ENCODE assay signal across 1 cellular context in the genomic region with DNA sequence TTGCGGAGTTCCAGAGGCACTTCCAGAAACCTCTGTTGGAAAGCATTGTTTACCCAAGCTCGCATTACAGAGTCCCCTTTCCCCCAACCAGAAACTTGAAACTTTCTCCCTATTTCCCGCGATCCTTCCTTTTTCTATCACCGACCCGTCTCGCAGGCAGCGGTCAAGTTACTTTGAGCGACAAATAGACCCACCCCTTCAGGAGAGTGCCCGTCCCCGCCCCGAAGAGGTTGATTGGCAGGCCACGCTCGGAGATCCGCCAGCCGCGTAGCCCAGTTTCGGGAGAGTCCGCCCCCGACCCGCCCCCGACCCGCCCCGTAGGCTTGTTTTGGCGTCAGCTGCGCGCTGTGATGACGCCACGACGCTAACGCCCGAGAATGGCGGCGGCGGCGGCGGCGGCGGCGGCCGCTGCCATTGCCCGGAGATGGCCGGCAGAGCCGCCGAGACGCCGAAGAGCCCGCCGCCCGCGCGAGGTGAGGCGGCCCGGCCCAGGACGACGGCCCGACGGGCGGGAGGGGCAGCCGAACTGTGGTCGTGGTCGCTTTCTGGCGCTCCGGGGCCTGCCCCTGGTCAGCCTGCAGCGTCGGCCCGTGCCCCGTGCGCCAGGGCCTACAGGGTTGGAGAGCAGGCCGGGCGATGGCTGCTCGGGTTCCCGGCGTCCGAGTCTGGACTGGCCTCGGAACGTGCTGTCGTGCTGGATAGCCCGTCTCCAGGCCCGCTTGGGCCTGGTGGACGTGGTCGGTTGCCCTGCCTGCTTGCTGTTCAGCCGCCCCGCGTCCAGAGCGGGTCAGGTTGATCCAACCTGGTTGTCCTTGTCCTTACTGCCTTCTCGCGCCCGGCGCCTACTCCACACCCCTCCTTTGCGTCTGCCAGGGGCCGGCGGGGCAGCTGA.
TF ChIP-seq lines count a peak whose summit lies in the region.

A gene (plus strand): TSS at position 356 of the 892 bp plus-strand sequence. CDS start 15,496 bp downstream, outside the sequence.

TF ChIP-seq in K562, 482 proteins besides CTCF, POLR2A, EP300 and RAD21 (continued from another document and continues in another):
- TF ChIP-seq MTA1 (IDR thresholded peaks at IDR 0.05; ENCODE audit: borderline replicate concordance) (peak; percentile 96), ZNF253 (CRISPR knock-in tag; conservative IDR thresholded peaks at IDR 0.05) (no peak), ZKSCAN8 (CRISPR knock-in tag; IDR thresholded peaks at IDR 0.05) (no peak), HDAC1 (IDR thresholded peaks at IDR 0.05) (peak in 1 of 2 experiments; percentile 79; a peak in 2 of 4 replicates), PTRF (tag; IDR thresholded peaks at IDR 0.05) (no peak), CBX1 (IDR thresholded peaks at IDR 0.05; ENCODE audit: low read depth) (peak; percentile 53; the same call in 1 of the 2 replicates), HIVEP1 (CRISPR knock-in tag; IDR thresholded peaks at IDR 0.05) (no peak), FOXM1 (IDR thresholded peaks at IDR 0.05; ENCODE audit: low read depth) (no peak), FOXM1 (CRISPR knock-in tag; IDR thresholded peaks at IDR 0.05; ENCODE audit: low read depth) (0 out of 2 replicates have a peak, but pooled peaks have one; percentile 73), MYBL2 (IDR thresholded peaks at IDR 0.05; ENCODE audit: low read depth) (no peak), MYBL2 (CRISPR knock-in tag; IDR thresholded peaks at IDR 0.05; ENCODE audit: borderline replicate concordance) (0 out of 2 replicates have a peak, but pooled peaks have one; percentile 47), ZNF431 (CRISPR knock-in tag; IDR thresholded peaks at IDR 0.05) (no peak), TBP (optimal IDR thresholded peaks at IDR 0.05; ENCODE audit: low read depth, low read length) (peak; percentile 47), EP400 (IDR thresholded peaks at IDR 0.05) (peak; percentile 11; the same call in 1 of the 2 replicates), ZKSCAN1 (IDR thresholded peaks at IDR 0.05; ENCODE audit: low read depth, low read length) (no peak), NR1H2 (CRISPR knock-in tag; IDR thresholded peaks at IDR 0.05) (no peak), NR3C1 (CRISPR knock-in tag; IDR thresholded peaks at IDR 0.05) (peak; percentile 90; the same call in 1 of the 2 replicates), CBX2 (IDR thresholded peaks at IDR 0.05; ENCODE audit: insufficient read depth, low read length, poor library complexity, severe bottlenecking) (no peak), JUN (IDR thresholded peaks at IDR 0.05; ENCODE audit: borderline replicate concordance, low read depth, low read length) (no peak), JUN (CRISPR knock-in tag; IDR thresholded peaks at IDR 0.05; ENCODE audit: borderline replicate concordance) (peak; percentile 84), ZNF3 (CRISPR knock-in tag; IDR thresholded peaks at IDR 0.05) (no peak), SP1 (CRISPR knock-in tag; IDR thresholded peaks at IDR 0.05) (peak; percentile 57), HDAC2 (IDR thresholded peaks at IDR 0.05) (0 out of 2 replicates have a peak, but pooled peaks have one; percentile 48), CXXC5 (CRISPR knock-in tag; IDR thresholded peaks at IDR 0.05) (peak; percentile 95), DIDO1 (tag; IDR thresholded peaks at IDR 0.05; ENCODE audit: low read depth) (no peak), ZNF316 (IDR thresholded peaks at IDR 0.05) (no peak), ZNF140 (CRISPR knock-in tag; IDR thresholded peaks at IDR 0.05) (no peak), PCBP1 (IDR thresholded peaks at IDR 0.05; ENCODE audit: low read depth, low read length, poor library complexity, severe bottlenecking) (peak; percentile 49), PCBP2 (IDR thresholded peaks at IDR 0.05; ENCODE audit: low read depth, low read length, poor library complexity, severe bottlenecking) (no peak), TAL1 (IDR thresholded peaks at IDR 0.05) (no peak), RBM17 (IDR thresholded peaks at IDR 0.05; ENCODE audit: borderline replicate concordance, low read depth, low read length) (no peak), GABPB1 (CRISPR knock-in tag; IDR thresholded peaks at IDR 0.05) (peak; percentile 47; the same call in 1 of the 2 replicates), YY1 (IDR thresholded peaks at IDR 0.05; ENCODE audit: borderline replicate concordance in 1 of 3, control insufficient read depth in 1 of 3, extremely low read depth in 1 of 3, insufficient read depth in 3 of 3, insufficient read length in 1 of 3, insufficient replicate concordance in 2 of 3, low read depth in 1 of 3, low read length in 2 of 3) (peak; percentile 58 to 95 (median 95)), ZNF79 (CRISPR knock-in tag; IDR thresholded peaks at IDR 0.05; ENCODE audit: low read depth) (no peak), SIN3B (IDR thresholded peaks at IDR 0.05; ENCODE audit: low read depth) (peak; percentile 92), JUND (IDR thresholded peaks at IDR 0.05; ENCODE audit: borderline replicate concordance, low read depth, low read length) (peak; percentile 3; the same call in 1 of the 2 replicates), JUND (tag; IDR thresholded peaks at IDR 0.05; ENCODE audit: borderline replicate concordance, low read depth, low read length) (no peak), TCF3 (CRISPR knock-in tag; IDR thresholded peaks at IDR 0.05) (peak; percentile 19; the same call in 1 of the 2 replicates), EGR1 (conservative IDR thresholded peaks at IDR 0.05) (peak; percentile 25; the same call in 1 of the 2 replicates), HNRNPLL (IDR thresholded peaks at IDR 0.05; ENCODE audit: low read depth, low read length, poor library complexity, severe bottlenecking) (peak; percentile 84), ZNF41 (CRISPR knock-in tag; conservative IDR thresholded peaks at IDR 0.05) (no peak), SMAD4 (CRISPR knock-in tag; conservative IDR thresholded peaks at IDR 0.05) (peak; percentile 72), POLR2H (tag; IDR thresholded peaks at IDR 0.05; ENCODE audit: low read depth) (peak; percentile 69), SRF (CRISPR knock-in tag; IDR thresholded peaks at IDR 0.05) (no peak), RB1 (IDR thresholded peaks at IDR 0.05; ENCODE audit: low read depth) (peak; percentile 80), PTTG1 (tag; IDR thresholded peaks at IDR 0.05; ENCODE audit: low read depth) (no peak), NONO (IDR thresholded peaks at IDR 0.05; ENCODE audit: low read depth in 2 of 2, low read length in 1 of 2) (peak; percentile 81 to 86), KDM5B (IDR thresholded peaks at IDR 0.05; ENCODE audit: insufficient replicate concordance, low read depth, low read length) (peak; percentile 74), TRIM24 (IDR thresholded peaks at IDR 0.05) (no peak), POLR2AphosphoS5 (IDR thresholded peaks at IDR 0.05; ENCODE audit: control insufficient read depth, insufficient read depth, low read depth, low read length) (peak; percentile 62)
- TF ChIP-seq, protein P1, sequence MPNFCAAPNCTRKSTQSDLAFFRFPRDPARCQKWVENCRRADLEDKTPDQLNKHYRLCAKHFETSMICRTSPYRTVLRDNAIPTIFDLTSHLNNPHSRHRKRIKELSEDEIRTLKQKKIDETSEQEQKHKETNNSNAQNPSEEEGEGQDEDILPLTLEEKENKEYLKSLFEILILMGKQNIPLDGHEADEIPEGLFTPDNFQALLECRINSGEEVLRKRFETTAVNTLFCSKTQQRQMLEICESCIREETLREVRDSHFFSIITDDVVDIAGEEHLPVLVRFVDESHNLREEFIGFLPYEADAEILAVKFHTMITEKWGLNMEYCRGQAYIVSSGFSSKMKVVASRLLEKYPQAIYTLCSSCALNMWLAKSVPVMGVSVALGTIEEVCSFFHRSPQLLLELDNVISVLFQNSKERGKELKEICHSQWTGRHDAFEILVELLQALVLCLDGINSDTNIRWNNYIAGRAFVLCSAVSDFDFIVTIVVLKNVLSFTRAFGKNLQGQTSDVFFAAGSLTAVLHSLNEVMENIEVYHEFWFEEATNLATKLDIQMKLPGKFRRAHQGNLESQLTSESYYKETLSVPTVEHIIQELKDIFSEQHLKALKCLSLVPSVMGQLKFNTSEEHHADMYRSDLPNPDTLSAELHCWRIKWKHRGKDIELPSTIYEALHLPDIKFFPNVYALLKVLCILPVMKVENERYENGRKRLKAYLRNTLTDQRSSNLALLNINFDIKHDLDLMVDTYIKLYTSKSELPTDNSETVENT (CRISPR knock-in tag; IDR thresholded peaks at IDR 0.05) = peak; percentile 80; the same call in 1 of the 2 replicates
- TF ChIP-seq, protein P2, sequence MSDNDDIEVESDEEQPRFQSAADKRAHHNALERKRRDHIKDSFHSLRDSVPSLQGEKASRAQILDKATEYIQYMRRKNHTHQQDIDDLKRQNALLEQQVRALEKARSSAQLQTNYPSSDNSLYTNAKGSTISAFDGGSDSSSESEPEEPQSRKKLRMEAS (CRISPR knock-in tag; IDR thresholded peaks at IDR 0.05) = peak; percentile 48; the same call in 1 of the 2 replicates
- TF ChIP-seq, protein P3, sequence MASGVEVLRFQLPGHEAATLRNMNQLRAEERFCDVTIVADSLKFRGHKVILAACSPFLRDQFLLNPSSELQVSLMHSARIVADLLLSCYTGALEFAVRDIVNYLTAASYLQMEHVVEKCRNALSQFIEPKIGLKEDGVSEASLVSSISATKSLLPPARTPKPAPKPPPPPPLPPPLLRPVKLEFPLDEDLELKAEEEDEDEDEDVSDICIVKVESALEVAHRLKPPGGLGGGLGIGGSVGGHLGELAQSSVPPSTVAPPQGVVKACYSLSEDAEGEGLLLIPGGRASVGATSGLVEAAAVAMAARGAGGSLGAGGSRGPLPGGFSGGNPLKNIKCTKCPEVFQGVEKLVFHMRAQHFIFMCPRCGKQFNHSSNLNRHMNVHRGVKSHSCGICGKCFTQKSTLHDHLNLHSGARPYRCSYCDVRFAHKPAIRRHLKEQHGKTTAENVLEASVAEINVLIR (CRISPR knock-in tag; IDR thresholded peaks at IDR 0.05) = peak; percentile 90
- TF ChIP-seq, protein P4, sequence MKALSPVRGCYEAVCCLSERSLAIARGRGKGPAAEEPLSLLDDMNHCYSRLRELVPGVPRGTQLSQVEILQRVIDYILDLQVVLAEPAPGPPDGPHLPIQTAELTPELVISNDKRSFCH (CRISPR knock-in tag; IDR thresholded peaks at IDR 0.05) = no peak
- TF ChIP-seq, protein P4 (tag; IDR thresholded peaks at IDR 0.05) = 0 out of 2 replicates have a peak, but pooled peaks have one; percentile 48
- TF ChIP-seq, protein P5, sequence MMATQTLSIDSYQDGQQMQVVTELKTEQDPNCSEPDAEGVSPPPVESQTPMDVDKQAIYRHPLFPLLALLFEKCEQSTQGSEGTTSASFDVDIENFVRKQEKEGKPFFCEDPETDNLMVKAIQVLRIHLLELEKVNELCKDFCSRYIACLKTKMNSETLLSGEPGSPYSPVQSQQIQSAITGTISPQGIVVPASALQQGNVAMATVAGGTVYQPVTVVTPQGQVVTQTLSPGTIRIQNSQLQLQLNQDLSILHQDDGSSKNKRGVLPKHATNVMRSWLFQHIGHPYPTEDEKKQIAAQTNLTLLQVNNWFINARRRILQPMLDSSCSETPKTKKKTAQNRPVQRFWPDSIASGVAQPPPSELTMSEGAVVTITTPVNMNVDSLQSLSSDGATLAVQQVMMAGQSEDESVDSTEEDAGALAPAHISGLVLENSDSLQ (IDR thresholded peaks at IDR 0.05) = peak; percentile 99
- TF ChIP-seq, protein P6, sequence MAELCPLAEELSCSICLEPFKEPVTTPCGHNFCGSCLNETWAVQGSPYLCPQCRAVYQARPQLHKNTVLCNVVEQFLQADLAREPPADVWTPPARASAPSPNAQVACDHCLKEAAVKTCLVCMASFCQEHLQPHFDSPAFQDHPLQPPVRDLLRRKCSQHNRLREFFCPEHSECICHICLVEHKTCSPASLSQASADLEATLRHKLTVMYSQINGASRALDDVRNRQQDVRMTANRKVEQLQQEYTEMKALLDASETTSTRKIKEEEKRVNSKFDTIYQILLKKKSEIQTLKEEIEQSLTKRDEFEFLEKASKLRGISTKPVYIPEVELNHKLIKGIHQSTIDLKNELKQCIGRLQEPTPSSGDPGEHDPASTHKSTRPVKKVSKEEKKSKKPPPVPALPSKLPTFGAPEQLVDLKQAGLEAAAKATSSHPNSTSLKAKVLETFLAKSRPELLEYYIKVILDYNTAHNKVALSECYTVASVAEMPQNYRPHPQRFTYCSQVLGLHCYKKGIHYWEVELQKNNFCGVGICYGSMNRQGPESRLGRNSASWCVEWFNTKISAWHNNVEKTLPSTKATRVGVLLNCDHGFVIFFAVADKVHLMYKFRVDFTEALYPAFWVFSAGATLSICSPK (IDR thresholded peaks at IDR 0.05; ENCODE audit: borderline replicate concordance) = no peak
- TF ChIP-seq, protein P7, sequence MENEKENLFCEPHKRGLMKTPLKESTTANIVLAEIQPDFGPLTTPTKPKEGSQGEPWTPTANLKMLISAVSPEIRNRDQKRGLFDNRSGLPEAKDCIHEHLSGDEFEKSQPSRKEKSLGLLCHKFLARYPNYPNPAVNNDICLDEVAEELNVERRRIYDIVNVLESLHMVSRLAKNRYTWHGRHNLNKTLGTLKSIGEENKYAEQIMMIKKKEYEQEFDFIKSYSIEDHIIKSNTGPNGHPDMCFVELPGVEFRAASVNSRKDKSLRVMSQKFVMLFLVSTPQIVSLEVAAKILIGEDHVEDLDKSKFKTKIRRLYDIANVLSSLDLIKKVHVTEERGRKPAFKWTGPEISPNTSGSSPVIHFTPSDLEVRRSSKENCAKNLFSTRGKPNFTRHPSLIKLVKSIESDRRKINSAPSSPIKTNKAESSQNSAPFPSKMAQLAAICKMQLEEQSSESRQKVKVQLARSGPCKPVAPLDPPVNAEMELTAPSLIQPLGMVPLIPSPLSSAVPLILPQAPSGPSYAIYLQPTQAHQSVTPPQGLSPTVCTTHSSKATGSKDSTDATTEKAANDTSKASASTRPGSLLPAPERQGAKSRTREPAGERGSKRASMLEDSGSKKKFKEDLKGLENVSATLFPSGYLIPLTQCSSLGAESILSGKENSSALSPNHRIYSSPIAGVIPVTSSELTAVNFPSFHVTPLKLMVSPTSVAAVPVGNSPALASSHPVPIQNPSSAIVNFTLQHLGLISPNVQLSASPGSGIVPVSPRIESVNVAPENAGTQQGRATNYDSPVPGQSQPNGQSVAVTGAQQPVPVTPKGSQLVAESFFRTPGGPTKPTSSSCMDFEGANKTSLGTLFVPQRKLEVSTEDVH (IDR thresholded peaks at IDR 0.05; ENCODE audit: low read depth, partially characterized antibody) = no peak
- TF ChIP-seq, protein P8, sequence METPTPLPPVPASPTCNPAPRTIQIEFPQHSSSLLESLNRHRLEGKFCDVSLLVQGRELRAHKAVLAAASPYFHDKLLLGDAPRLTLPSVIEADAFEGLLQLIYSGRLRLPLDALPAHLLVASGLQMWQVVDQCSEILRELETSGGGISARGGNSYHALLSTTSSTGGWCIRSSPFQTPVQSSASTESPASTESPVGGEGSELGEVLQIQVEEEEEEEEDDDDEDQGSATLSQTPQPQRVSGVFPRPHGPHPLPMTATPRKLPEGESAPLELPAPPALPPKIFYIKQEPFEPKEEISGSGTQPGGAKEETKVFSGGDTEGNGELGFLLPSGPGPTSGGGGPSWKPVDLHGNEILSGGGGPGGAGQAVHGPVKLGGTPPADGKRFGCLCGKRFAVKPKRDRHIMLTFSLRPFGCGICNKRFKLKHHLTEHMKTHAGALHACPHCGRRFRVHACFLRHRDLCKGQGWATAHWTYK (CRISPR knock-in tag; IDR thresholded peaks at IDR 0.05) = peak; percentile 85; the same call in 1 of the 2 replicates
